36 cellular contexts compared by ENCODE assay signal in the genomic region with DNA sequence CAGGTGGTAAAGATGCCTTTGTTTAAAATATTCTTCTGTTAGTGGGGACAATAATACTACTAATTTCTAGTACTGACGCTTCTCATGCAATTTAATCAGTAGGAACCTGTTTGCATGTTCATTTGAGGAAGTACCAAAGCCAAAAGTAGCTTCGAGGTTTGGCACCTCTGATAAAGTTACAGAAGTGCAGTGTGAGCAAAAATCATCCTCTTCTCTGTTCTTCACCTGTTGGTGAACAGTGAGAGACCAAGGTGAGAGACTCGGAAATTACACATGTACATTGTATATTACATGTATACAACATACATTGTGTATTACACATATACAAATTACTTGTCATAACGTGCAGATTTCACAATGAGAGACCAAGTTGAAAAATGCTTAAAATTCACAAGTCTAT.
"Had no signal": no experiment of that assay in that cellular context is flagged by ENCODE, and none has a peak within 500 bp of the region (broad histone marks: within the 10 kb centered on the region; RNA-seq: fewer than 3 reads in every experiment).

No MANE protein-coding gene starts in this region.

- H3K36me3 Mint-ChIP-seq: activated CD4-positive, alpha-beta memory T cell treated with anti-CD3 and anti-CD28 coated beads for 36 hours; activated naive CD4-positive, alpha-beta T cell treated with anti-CD3 and anti-CD28 coated beads, Interleukin-2, amount 50 U/mL, for 24 hours; activated naive CD8-positive, alpha-beta T cell treated with anti-CD3 and anti-CD28 coated beads for 36 hours had no signal

- H3K4me3 ChIP-seq: adrenal gland, body of pancreas, esophagus muscularis mucosa, gastrocnemius medialis, heart left ventricle had no signal

- H3K9me3 ChIP-seq: adrenal gland, body of pancreas, esophagus muscularis mucosa, gastrocnemius medialis, heart left ventricle had no signal

- H3K4me3 Mint-ChIP-seq: activated B cell treated with CpG ODN at 0.5 μM for 24 hours; activated CD4-positive, alpha-beta memory T cell treated with anti-CD3 and anti-CD28 coated beads for 36 hours; activated CD4-positive, alpha-beta T cell treated with anti-CD3 and anti-CD28 coated beads for 36 hours; activated CD4-positive, alpha-beta T cell treated with anti-CD3 and anti-CD28 coated beads, Interleukin-2, amount 10 ng/mL, durations not matched to agents 24 days and 14 days; activated CD8-positive, alpha-beta T cell treated with anti-CD3 and anti-CD28 coated beads, Interleukin-2, amount 10 ng/mL, durations not matched to agents 7 days and 5 days; activated naive CD4-positive, alpha-beta T cell treated with anti-CD3 and anti-CD28 coated beads for 36 hours; activated naive CD4-positive, alpha-beta T cell treated with anti-CD3 and anti-CD28 coated beads, Interleukin-2, amount 50 U/mL, for 24 hours; activated naive CD8-positive, alpha-beta T cell treated with anti-CD3 and anti-CD28 coated beads for 36 hours; activated naive CD8-positive, alpha-beta T cell treated with anti-CD3 and anti-CD28 coated beads, Interleukin-2, amount 50 U/mL, for 24 hours; activated T-cell treated with anti-CD3 and anti-CD28 coated beads, Interleukin-2, amount 50 U/mL, for 24 hours; activated T-cell treated with anti-CD3 and anti-CD28 coated beads, Interleukin-2, amount 50 U/mL, for 72 hours; effector memory CD8-positive, alpha-beta T cell; T-cell; T-helper 1 cell treated with Interleukin-12 subunit alpha and Interleukin-12 subunit beta and Interleukin-4 antibody, amounts not matched to agents 30 μg/mL and 1 μg/mL, for 36 hours had no signal

- DNase-seq: activated B cell treated with CpG ODN at 0.5 μM for 24 hours; activated CD4-positive, alpha-beta memory T cell treated with anti-CD3 and anti-CD28 coated beads for 36 hours; activated CD4-positive, alpha-beta T cell treated with anti-CD3 and anti-CD28 coated beads for 36 hours; activated CD4-positive, alpha-beta T cell treated with anti-CD3 and anti-CD28 coated beads, Interleukin-2, amount 10 ng/mL, durations not matched to agents 24 days and 14 days; activated CD4-positive, CD25-positive, alpha-beta regulatory T cell treated with anti-CD3 and anti-CD28 coated beads, Interleukin-2, amount 50 U/mL, for 72 hours; activated CD8-positive, alpha-beta memory T cell treated with anti-CD3 and anti-CD28 coated beads, Interleukin-2, amount 50 U/mL, for 48 hours; activated CD8-positive, alpha-beta T cell treated with anti-CD3 and anti-CD28 coated beads, Interleukin-2, amount 10 ng/mL, durations not matched to agents 7 days and 5 days; activated effector memory CD4-positive, alpha-beta T cell treated with Interleukin-2 at 50 U/mL for 16 hours; activated gamma-delta T cell treated with Interleukin-2 at 50 U/mL for 16 hours; activated naive CD4-positive, alpha-beta T cell treated with anti-CD3 and anti-CD28 coated beads for 36 hours; activated naive CD8-positive, alpha-beta T cell treated with anti-CD3 and anti-CD28 coated beads for 36 hours; activated naive CD8-positive, alpha-beta T cell treated with anti-CD3 and anti-CD28 coated beads, Interleukin-2, amount 50 U/mL, for 24 hours; activated T-cell treated with anti-CD3 and anti-CD28 coated beads for 4 hours; activated T-cell treated with anti-CD3 and anti-CD28 coated beads, Interleukin-2, amount 50 U/mL, for 24 hours; activated T-cell treated with anti-CD3 and anti-CD28 coated beads, Interleukin-2, amount 50 U/mL, for 72 hours; adrenal gland; amygdala; aorta; body of pancreas; caudate nucleus; cortex of kidney; dermis blood vessel endothelial cell; effector CD4-positive, alpha-beta T cell; effector memory CD8-positive, alpha-beta T cell; erythroblast; foreskin keratinocyte; gastrocnemius medialis; glutamatergic neuron; heart left ventricle; SW 1271; T-cell; T1000; WERI-Rb-1 had no signal

- H3K36me3 ChIP-seq: adrenal gland, esophagus muscularis mucosa, gastrocnemius medialis, heart left ventricle, WERI-Rb-1 had no signal

- H3K4me1 Mint-ChIP-seq: activated CD4-positive, alpha-beta T cell treated with anti-CD3 and anti-CD28 coated beads for 36 hours; activated naive CD4-positive, alpha-beta T cell treated with anti-CD3 and anti-CD28 coated beads, Interleukin-2, amount 50 U/mL, for 24 hours; activated naive CD8-positive, alpha-beta T cell treated with anti-CD3 and anti-CD28 coated beads for 36 hours had no signal

- H3K4me1 ChIP-seq: adrenal gland, body of pancreas, esophagus muscularis mucosa, foreskin keratinocyte, gastrocnemius medialis, heart left ventricle had no signal

- H3K27me3 ChIP-seq: adrenal gland, body of pancreas, esophagus muscularis mucosa, gastrocnemius medialis, heart left ventricle had no signal

- H3K27ac ChIP-seq: adrenal gland, body of pancreas, esophagus muscularis mucosa, foreskin keratinocyte, gastrocnemius medialis, heart left ventricle, WERI-Rb-1 had no signal

- ATAC-seq: activated CD4-positive, alpha-beta T cell treated with anti-CD3 and anti-CD28 coated beads for 36 hours; activated CD8-positive, alpha-beta T cell treated with anti-CD3 and anti-CD28 coated beads, Interleukin-2, amount 10 ng/mL, durations not matched to agents 7 days and 5 days; activated naive CD8-positive, alpha-beta T cell treated with anti-CD3 and anti-CD28 coated beads, Interleukin-2, amount 50 U/mL, for 24 hours; activated T-cell treated with anti-CD3 and anti-CD28 coated beads, Interleukin-2, amount 50 U/mL, for 72 hours; body of pancreas; effector memory CD8-positive, alpha-beta T cell; foreskin keratinocyte; gastrocnemius medialis; heart left ventricle; T-cell had no signal

- H3K27me3 Mint-ChIP-seq: activated naive CD4-positive, alpha-beta T cell treated with anti-CD3 and anti-CD28 coated beads, Interleukin-2, amount 50 U/mL, for 24 hours; activated naive CD8-positive, alpha-beta T cell treated with anti-CD3 and anti-CD28 coated beads for 36 hours; T-cell had no signal

- H3K9me3 Mint-ChIP-seq: activated B cell treated with CpG ODN at 0.5 μM for 24 hours; activated CD4-positive, alpha-beta memory T cell treated with anti-CD3 and anti-CD28 coated beads for 36 hours; activated naive CD4-positive, alpha-beta T cell treated with anti-CD3 and anti-CD28 coated beads for 36 hours; activated naive CD4-positive, alpha-beta T cell treated with anti-CD3 and anti-CD28 coated beads, Interleukin-2, amount 50 U/mL, for 24 hours; activated naive CD8-positive, alpha-beta T cell treated with anti-CD3 and anti-CD28 coated beads for 36 hours; activated naive CD8-positive, alpha-beta T cell treated with anti-CD3 and anti-CD28 coated beads, Interleukin-2, amount 50 U/mL, for 24 hours; activated T-cell treated with anti-CD3 and anti-CD28 coated beads, Interleukin-2, amount 50 U/mL, for 24 hours; activated T-cell treated with anti-CD3 and anti-CD28 coated beads, Interleukin-2, amount 50 U/mL, for 72 hours; effector memory CD8-positive, alpha-beta T cell; T-cell; T-helper 1 cell treated with Interleukin-12 subunit alpha and Interleukin-12 subunit beta and Interleukin-4 antibody, amounts not matched to agents 30 μg/mL and 1 μg/mL, for 36 hours had no signal

- H3K27ac Mint-ChIP-seq: activated B cell treated with CpG ODN at 0.5 μM for 24 hours; activated CD4-positive, alpha-beta memory T cell treated with anti-CD3 and anti-CD28 coated beads for 36 hours; activated CD4-positive, alpha-beta T cell treated with anti-CD3 and anti-CD28 coated beads for 36 hours; activated CD4-positive, alpha-beta T cell treated with anti-CD3 and anti-CD28 coated beads, Interleukin-2, amount 10 ng/mL, durations not matched to agents 24 days and 14 days; activated CD8-positive, alpha-beta T cell treated with anti-CD3 and anti-CD28 coated beads, Interleukin-2, amount 10 ng/mL, durations not matched to agents 7 days and 5 days; activated naive CD4-positive, alpha-beta T cell treated with anti-CD3 and anti-CD28 coated beads for 36 hours; activated naive CD4-positive, alpha-beta T cell treated with anti-CD3 and anti-CD28 coated beads, Interleukin-2, amount 50 U/mL, for 24 hours; activated naive CD8-positive, alpha-beta T cell treated with anti-CD3 and anti-CD28 coated beads for 36 hours; activated naive CD8-positive, alpha-beta T cell treated with anti-CD3 and anti-CD28 coated beads, Interleukin-2, amount 50 U/mL, for 24 hours; activated T-cell treated with anti-CD3 and anti-CD28 coated beads, Interleukin-2, amount 50 U/mL, for 24 hours; activated T-cell treated with anti-CD3 and anti-CD28 coated beads, Interleukin-2, amount 50 U/mL, for 72 hours; T-cell; T-helper 1 cell treated with Interleukin-12 subunit alpha and Interleukin-12 subunit beta and Interleukin-4 antibody, amounts not matched to agents 30 μg/mL and 1 μg/mL, for 36 hours had no signal
